1 cellular context compared by ENCODE assay signal in genomic region chr1:45750298-45751038, GRCh38.
A peak's percentile ranks its signal among the peaks of the same experiment; 100 is the strongest.
TF ChIP-seq lines count a peak whose summit lies in the region.

Gene IPP (minus strand): TSS chr1:45750653. CDS start chr1:45746411, 4,242 bp downstream.

TF ChIP-seq in K562, 482 proteins besides CTCF, POLR2A, EP300 and RAD21 (continued from another document and continues in another):
- TF ChIP-seq CREB3 (tag; conservative IDR thresholded peaks at IDR 0.05; ENCODE audit: low read depth) (no peak; the same call in none of the 2 replicates), TBL1XR1 (IDR thresholded peaks at IDR 0.05; ENCODE audit: low read length in 2 of 2) (peak in 1 of 2 experiments; percentile 77; a peak in 2 of 4 replicates), PCBP2 (IDR thresholded peaks at IDR 0.05; ENCODE audit: low read depth, low read length, poor library complexity, severe bottlenecking) (no peak), ZNF224 (CRISPR knock-in tag; IDR thresholded peaks at IDR 0.05) (no peak), PTBP1 (IDR thresholded peaks at IDR 0.05; ENCODE audit: low read depth, low read length) (no peak), HEY1 (CRISPR knock-in tag; IDR thresholded peaks at IDR 0.05; ENCODE audit: borderline replicate concordance) (peak; percentile 47; the same call in 1 of the 2 replicates), MAZ (CRISPR knock-in tag; conservative IDR thresholded peaks at IDR 0.05 in 1 of 2, IDR thresholded peaks at IDR 0.05 in 1 of 2) (peak; percentile 98), ZFX (CRISPR knock-in tag; IDR thresholded peaks at IDR 0.05) (peak; percentile 98), ZFP91 (CRISPR knock-in tag; IDR thresholded peaks at IDR 0.05) (no peak), KAT7 (CRISPR knock-in tag; IDR thresholded peaks at IDR 0.05; ENCODE audit: borderline replicate concordance) (peak; percentile 75; the same call in 1 of the 2 replicates), SMARCB1 (IDR thresholded peaks at IDR 0.05; ENCODE audit: insufficient read length, low read depth) (no peak), RBFOX2 (IDR thresholded peaks at IDR 0.05; ENCODE audit: low read depth, low read length) (peak; percentile 98), GTF2B (IDR thresholded peaks at IDR 0.05; ENCODE audit: extremely low read depth, insufficient read length) (peak; percentile 46), FOS (IDR thresholded peaks at IDR 0.05; ENCODE audit: extremely low read depth, insufficient read length) (no peak), ZBTB11 (CRISPR knock-in tag; IDR thresholded peaks at IDR 0.05) (peak in 1 of 3 experiments; percentile 93; a peak in 3 of 6 replicates), NELFE (IDR thresholded peaks at IDR 0.05; ENCODE audit: insufficient read depth, insufficient read length) (peak; percentile 49), DEAF1 (CRISPR knock-in tag; IDR thresholded peaks at IDR 0.05) (peak; percentile 6; the same call in 1 of the 2 replicates), GABPB2 (CRISPR knock-in tag; conservative IDR thresholded peaks at IDR 0.05) (no peak), ZNF583 (CRISPR knock-in tag; IDR thresholded peaks at IDR 0.05) (peak; percentile 81), KLF10 (CRISPR knock-in tag; IDR thresholded peaks at IDR 0.05) (no peak), CCNT2 (IDR thresholded peaks at IDR 0.05; ENCODE audit: borderline replicate concordance, extremely low read depth, insufficient read length, low read depth, low read length) (peak; percentile 95), ZNF740 (CRISPR knock-in tag; IDR thresholded peaks at IDR 0.05) (no peak), ZNF740 (tag; IDR thresholded peaks at IDR 0.05) (no peak), ZNF561 (CRISPR knock-in tag; conservative IDR thresholded peaks at IDR 0.05) (0 out of 2 replicates have a peak, but pooled peaks have one; percentile 56), KLF1 (tag; IDR thresholded peaks at IDR 0.05) (no peak), HMG20B (CRISPR knock-in tag; IDR thresholded peaks at IDR 0.05) (no peak), ZNF324 (CRISPR knock-in tag; IDR thresholded peaks at IDR 0.05) (no peak), PURB (CRISPR knock-in tag; IDR thresholded peaks at IDR 0.05; ENCODE audit: low read depth) (no peak), SFPQ (IDR thresholded peaks at IDR 0.05; ENCODE audit: low read depth, low read length) (no peak), ZNF12 (CRISPR knock-in tag; IDR thresholded peaks at IDR 0.05) (peak; percentile 85; the same call in 1 of the 2 replicates), ZNF695 (CRISPR knock-in tag; IDR thresholded peaks at IDR 0.05) (no peak), NFATC3 (IDR thresholded peaks at IDR 0.05) (0 out of 2 replicates have a peak, but pooled peaks have one; percentile 51), ZFP36 (IDR thresholded peaks at IDR 0.05; ENCODE audit: low read depth, low read length, partially characterized antibody) (peak; percentile 46), HOXB6 (CRISPR knock-in tag; IDR thresholded peaks at IDR 0.05; ENCODE audit: borderline replicate concordance) (no peak), HLTF (IDR thresholded peaks at IDR 0.05) (no peak), HMG20A (CRISPR knock-in tag; conservative IDR thresholded peaks at IDR 0.05) (no peak), MCM2 (IDR thresholded peaks at IDR 0.05; ENCODE audit: low read depth) (no peak), HDGF (IDR thresholded peaks at IDR 0.05) (no peak), PTTG1 (tag; IDR thresholded peaks at IDR 0.05; ENCODE audit: low read depth) (no peak), MBD2 (IDR thresholded peaks at IDR 0.05; ENCODE audit: borderline replicate concordance, low read depth) (peak; percentile 79; the same call in 1 of the 2 replicates), BCLAF1 (IDR thresholded peaks at IDR 0.05; ENCODE audit: borderline replicate concordance in 1 of 2, control insufficient read depth in 1 of 2, low read depth in 2 of 2, low read length in 1 of 2) (peak in 1 of 2 experiments; percentile 24; a peak in 1 of 4 replicates), TCFL5 (CRISPR knock-in tag; conservative IDR thresholded peaks at IDR 0.05) (no peak), CBX5 (IDR thresholded peaks at IDR 0.05; ENCODE audit: borderline replicate concordance, low read depth) (no peak), ZNF3 (CRISPR knock-in tag; IDR thresholded peaks at IDR 0.05) (no peak), MCM5 (IDR thresholded peaks at IDR 0.05; ENCODE audit: low read depth) (no peak), KAT2B (IDR thresholded peaks at IDR 0.05; ENCODE audit: low read depth, low read length) (no peak), BRD9 (IDR thresholded peaks at IDR 0.05; ENCODE audit: low read depth, partially characterized antibody) (no peak)
